Comparison of ENCODE assay signal across 24 cellular contexts in genomic region chr11:34824425-34824824, GRCh38.
DNase-seq lines count a peak whose midpoint lies in the region; ATAC-seq and TF ChIP-seq lines count a peak whose summit lies in the region.
"Had no signal": no experiment of that assay in that cellular context is flagged by ENCODE, and none has a peak within 500 bp of the region (broad histone marks: within the 10 kb centered on the region; RNA-seq: fewer than 3 reads in every experiment).

No MANE protein-coding gene starts in this region.

- no peaks in the 10 kb centered on the region; the same call in 1 of the 2 replicates for H3F3A ChIP-seq in Loucy (ENCODE audit: low read depth)

- H3K79me2 ChIP-seq in Loucy (ENCODE audit: insufficient read depth, low read length): no peaks in the 10 kb centered on the region
- no peaks in the 10 kb centered on the region for H3K79me2 ChIP-seq in hepatocyte

- TF ChIP-seq POLR2A in suprapubic skin (IDR thresholded peaks at IDR 0.05) (no peak), GM18505 (IDR thresholded peaks at IDR 0.05; ENCODE audit: borderline replicate concordance, extremely low read depth, insufficient read depth, insufficient read length) (no peak)

- H3K9me2 ChIP-seq in Loucy (replicated peaks; ENCODE audit: low read depth, low read length): no peaks in the 10 kb centered on the region
- no peaks in the 10 kb centered on the region for H3K9me2 ChIP-seq in hepatocyte (replicated peaks; ENCODE audit: insufficient read depth)

- no peak for TF ChIP-seq CTCF in Loucy (conservative IDR thresholded peaks at IDR 0.05; ENCODE audit: low read length)
- no peak for TF ChIP-seq CTCF in hepatocyte (IDR thresholded peaks at IDR 0.05; ENCODE audit: poor library complexity)
- TF ChIP-seq CTCF in suprapubic skin (IDR thresholded peaks at IDR 0.05): no peak

- H3K27ac ChIP-seq in hepatocyte (peak overlapping the region; percentile 82), suprapubic skin (peak overlapping the region; percentile 74)
- H3K27ac ChIP-seq: vagina had no signal

- H3K4me1 ChIP-seq in Loucy (ENCODE audit: insufficient read depth, low read length, poor library complexity, severe bottlenecking) (peaks cover 26% of the 10 kb centered on the region), hepatocyte (ENCODE audit: insufficient read depth) (peaks cover 16% of the 10 kb centered on the region), suprapubic skin (peaks cover 52% of the 10 kb centered on the region)
- H3K4me1 ChIP-seq: vagina had no signal

- no peaks in the 10 kb centered on the region for H4K20me1 ChIP-seq in Loucy (ENCODE audit: insufficient read depth, low read length, poor library complexity, severe bottlenecking)
- no peaks in the 10 kb centered on the region for H4K20me1 ChIP-seq in hepatocyte (ENCODE audit: insufficient read depth, poor library complexity, severe bottlenecking)

- no peak for TF ChIP-seq EP300 in suprapubic skin (IDR thresholded peaks at IDR 0.05)

- ATAC-seq in GM18505 (IDR thresholded peaks at IDR 0.05; ENCODE audit: unreplicated experiment) (no peak), HG02759 (IDR thresholded peaks at IDR 0.05; ENCODE audit: unreplicated experiment) (no peak)
- ATAC-seq: activated naive CD4-positive, alpha-beta T cell treated with anti-CD3 and anti-CD28 coated beads, Interleukin-2, amount 50 U/mL, for 72 hours; activated T-helper 17 cell treated with anti-CD3 and anti-CD28 coated beads, Interleukin-2, amount 50 U/mL, for 72 hours; stimulated activated effector memory CD8-positive, alpha-beta T cell treated with anti-CD3 and anti-CD28 coated beads, Interleukin-12 subunit alpha, Interleukin-12 subunit beta, amount 100 ng/mL, for 72 hours had no signal

- H3K27me3 ChIP-seq in Loucy (ENCODE audit: insufficient read depth, low read length, poor library complexity, severe bottlenecking): no peaks in the 10 kb centered on the region
- H3K27me3 ChIP-seq in hepatocyte: no peaks in the 10 kb centered on the region
- H3K27me3 ChIP-seq in suprapubic skin: no peaks in the 10 kb centered on the region
- H3K27me3 ChIP-seq: vagina had no signal

- no peak overlapping the region for H3K9ac ChIP-seq in Loucy (ENCODE audit: low read depth, low read length, poor library complexity, severe bottlenecking)

- H3K36me3 ChIP-seq in Loucy (ENCODE audit: insufficient read depth, low read length) (no peaks in the 10 kb centered on the region), hepatocyte (replicated peaks; ENCODE audit: insufficient read depth, low read depth) (no peaks in the 10 kb centered on the region), suprapubic skin (no peaks in the 10 kb centered on the region)
- H3K36me3 ChIP-seq: vagina had no signal

- no peak overlapping the region for H3K4me2 ChIP-seq in Loucy (ENCODE audit: low read depth, low read length, poor library complexity, severe bottlenecking)
- no peak overlapping the region for H3K4me2 ChIP-seq in hepatocyte

- H2AFZ ChIP-seq in Loucy (ENCODE audit: low read length) (peak overlapping the region; percentile 12; the same call in 1 of the 2 replicates), hepatocyte (no peak overlapping the region)

- H3K4me3 ChIP-seq in Loucy (ENCODE audit: low read length, poor library complexity, severe bottlenecking) (no peak overlapping the region), hepatocyte (no peak overlapping the region), suprapubic skin (no peak overlapping the region)
- H3K4me3 ChIP-seq: vagina had no signal

- peak; percentile 15 to 51 for DNase-seq in NCI-H526 (lab: John Stamatoyannopoulos, UW)
- no peak for DNase-seq in hepatocyte (ENCODE audit: low spot score)
- no peak for DNase-seq in suprapubic skin (ENCODE audit: low spot score in 2 of 2)
- DNase-seq in NCI-H524 (lab: John Stamatoyannopoulos, UW): no peak
- DNase-seq: activated CD8-positive, alpha-beta memory T cell treated with anti-CD3 and anti-CD28 coated beads, Interleukin-2, amount 50 U/mL, for 48 hours; aorta; caudate nucleus; CD4-positive, CD25-positive, alpha-beta regulatory T cell; dermis blood vessel endothelial cell; kidney glomerular epithelial cell; mesenchymal stem cell; naive B cell; NCI-H1417; NCI-H2171 treated with DMSO at 0.1 percent for 48 hours; NCI-H774; OCI-M1; stimulated activated CD4-positive, alpha-beta T cell treated with anti-CD3 and anti-CD28 coated beads, Interleukin-2, amount 100 ng/mL, for 48 hours had no signal

- H3K9me3 ChIP-seq in Loucy (ENCODE audit: insufficient read depth, low read depth, low read length): no peaks in the 10 kb centered on the region; the same call in 1 of the 2 replicates
- no peaks in the 10 kb centered on the region for H3K9me3 ChIP-seq in hepatocyte (ENCODE audit: low read depth)
- H3K9me3 ChIP-seq in suprapubic skin: no peaks in the 10 kb centered on the region
- H3K9me3 ChIP-seq: vagina had no signal

Comparison
In these comparisons a context has a peak if more than half of its experiments do, and no peak if none do; other contexts are left out.
1. DNase-seq: peak in NCI-H526 (2 of 2); none in hepatocyte (single experiment), suprapubic skin (0 of 2) and NCI-H524 (0 of 2).